1 cellular context compared by ENCODE assay signal in the genomic region with DNA sequence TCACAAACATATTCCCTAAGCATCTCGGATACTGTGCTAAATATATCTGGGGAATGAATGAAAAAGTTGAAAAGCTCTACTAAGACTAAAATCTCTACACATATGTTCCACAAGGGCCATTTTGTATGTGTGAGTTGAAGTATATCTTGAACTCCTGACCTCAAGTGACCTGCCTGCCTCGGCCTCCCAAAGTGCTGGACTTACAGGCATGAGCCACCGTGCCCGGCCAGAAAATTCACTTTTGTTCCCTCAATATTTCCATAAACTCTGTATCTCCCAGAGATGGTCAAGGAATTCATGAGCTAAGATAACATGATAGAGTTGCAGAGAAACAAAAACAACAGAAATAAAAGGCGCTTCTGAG.
TF ChIP-seq lines count a peak whose summit lies in the region.

No MANE protein-coding gene starts in this region.

TF ChIP-seq in GM23338, 12 proteins besides CTCF, POLR2A, EP300 and RAD21:
- TF ChIP-seq EZH2phosphoT487 (IDR thresholded peaks at IDR 0.05; ENCODE audit: unreplicated experiment) (no peak), JUNB (IDR thresholded peaks at IDR 0.05; ENCODE audit: unreplicated experiment) (no peak), STAT1 (IDR thresholded peaks at IDR 0.05; ENCODE audit: unreplicated experiment) (no peak)
- TF ChIP-seq, protein P1, sequence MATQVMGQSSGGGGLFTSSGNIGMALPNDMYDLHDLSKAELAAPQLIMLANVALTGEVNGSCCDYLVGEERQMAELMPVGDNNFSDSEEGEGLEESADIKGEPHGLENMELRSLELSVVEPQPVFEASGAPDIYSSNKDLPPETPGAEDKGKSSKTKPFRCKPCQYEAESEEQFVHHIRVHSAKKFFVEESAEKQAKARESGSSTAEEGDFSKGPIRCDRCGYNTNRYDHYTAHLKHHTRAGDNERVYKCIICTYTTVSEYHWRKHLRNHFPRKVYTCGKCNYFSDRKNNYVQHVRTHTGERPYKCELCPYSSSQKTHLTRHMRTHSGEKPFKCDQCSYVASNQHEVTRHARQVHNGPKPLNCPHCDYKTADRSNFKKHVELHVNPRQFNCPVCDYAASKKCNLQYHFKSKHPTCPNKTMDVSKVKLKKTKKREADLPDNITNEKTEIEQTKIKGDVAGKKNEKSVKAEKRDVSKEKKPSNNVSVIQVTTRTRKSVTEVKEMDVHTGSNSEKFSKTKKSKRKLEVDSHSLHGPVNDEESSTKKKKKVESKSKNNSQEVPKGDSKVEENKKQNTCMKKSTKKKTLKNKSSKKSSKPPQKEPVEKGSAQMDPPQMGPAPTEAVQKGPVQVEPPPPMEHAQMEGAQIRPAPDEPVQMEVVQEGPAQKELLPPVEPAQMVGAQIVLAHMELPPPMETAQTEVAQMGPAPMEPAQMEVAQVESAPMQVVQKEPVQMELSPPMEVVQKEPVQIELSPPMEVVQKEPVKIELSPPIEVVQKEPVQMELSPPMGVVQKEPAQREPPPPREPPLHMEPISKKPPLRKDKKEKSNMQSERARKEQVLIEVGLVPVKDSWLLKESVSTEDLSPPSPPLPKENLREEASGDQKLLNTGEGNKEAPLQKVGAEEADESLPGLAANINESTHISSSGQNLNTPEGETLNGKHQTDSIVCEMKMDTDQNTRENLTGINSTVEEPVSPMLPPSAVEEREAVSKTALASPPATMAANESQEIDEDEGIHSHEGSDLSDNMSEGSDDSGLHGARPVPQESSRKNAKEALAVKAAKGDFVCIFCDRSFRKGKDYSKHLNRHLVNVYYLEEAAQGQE (IDR thresholded peaks at IDR 0.05; ENCODE audit: unreplicated experiment): no peak
